18 cellular contexts compared by ENCODE assay signal in genomic region chr11:76276046-76276772, GRCh38.
A peak's percentile ranks its signal among the peaks of the same experiment; 100 is the strongest.
DNase-seq lines count a peak whose midpoint lies in the region; ATAC-seq, FAIRE-seq and TF ChIP-seq lines count a peak whose summit lies in the region.
"Had no signal": no experiment of that assay in that cellular context is flagged by ENCODE, and none has a peak within 500 bp of the region (broad histone marks: within the 10 kb centered on the region; RNA-seq: fewer than 3 reads in every experiment).

No MANE protein-coding gene starts in this region.

- no peak overlapping the region for H3K9ac ChIP-seq in HepG2 (ENCODE audit: insufficient read depth, low read depth, low read length)
- H3K9ac ChIP-seq: KMS-11 had no signal

- no peaks in the 10 kb centered on the region for H4K20me1 ChIP-seq in HepG2 (ENCODE audit: insufficient read depth, low read length)

- peaks cover 0 to 50% of the 10 kb centered on the region in 2 experiments; a peak in 4 of 5 replicates for H3K27me3 ChIP-seq in HepG2 (ENCODE audit: control insufficient read depth in 1 of 2, insufficient read depth in 2 of 2, low read length in 2 of 2)

- intact Hi-C loops in HepG2 (cut with micrococcal nuclease; ENCODE audit: unreplicated experiment) (no loop called here), sciatic nerve (cut with DNase I) (no loop called here)

- H3K27me3 Mint-ChIP-seq in activated CD4-positive, alpha-beta T cell treated with anti-CD3 and anti-CD28 coated beads, Interleukin-2, amount 10 ng/mL, durations not matched to agents 7 days and 5 days = no peaks in the 10 kb centered on the region
- H3K27me3 Mint-ChIP-seq: B cell had no signal

- BruUV-seq in HepG2 (replicated peaks; lab: Mats Ljungman, UMichigan) = no TSS peak

- TF ChIP-seq RAD21 in A549 (conservative IDR thresholded peaks at IDR 0.05 in 1 of 2, IDR thresholded peaks at IDR 0.05 in 1 of 2) = no peak
- TF ChIP-seq RAD21 in HepG2 (CRISPR knock-in tag; IDR thresholded peaks at IDR 0.05) = no peak

- no peak overlapping the region for H3K4me3 Mint-ChIP-seq in activated CD4-positive, alpha-beta T cell treated with anti-CD3 and anti-CD28 coated beads, Interleukin-2, amount 10 ng/mL, durations not matched to agents 7 days and 5 days
- H3K4me3 Mint-ChIP-seq: B cell; CD14-positive monocyte; CD8-positive, alpha-beta memory T cell had no signal

- H3K36me3 Mint-ChIP-seq in activated CD4-positive, alpha-beta T cell treated with anti-CD3 and anti-CD28 coated beads, Interleukin-2, amount 10 ng/mL, durations not matched to agents 7 days and 5 days (ENCODE audit: low read depth) = no peaks in the 10 kb centered on the region
- H3K36me3 Mint-ChIP-seq: CD14-positive monocyte; CD8-positive, alpha-beta memory T cell had no signal

- H3K79me2 ChIP-seq in HepG2 (ENCODE audit: insufficient read depth, low read length) = no peaks in the 10 kb centered on the region

- CTCF ChIA-PET in A549 (lab: Yijun Ruan, JAX) (interaction anchor here (1.1 kb wide), 1 partner anchor 9 kb away, joined by 3 read pairs; no protein-coding TSS in a partner anchor), HepG2 (lab: Yijun Ruan, JAX; ENCODE audit: low intra/inter-chr PET ratio, low total read pairs) (no interaction called here)
- CTCF ChIA-PET in activated CD4-positive, alpha-beta T cell treated with anti-CD3 and anti-CD28 coated beads, Interleukin-2, amount 10 ng/mL, durations not matched to agents 7 days and 5 days (lab: Charles Lee) = interaction anchor here (0.9 kb wide), 1 partner anchor 52 kb away, joined by 3 read pairs; no protein-coding TSS in a partner anchor

- no peaks in the 10 kb centered on the region for H3K4me1 Mint-ChIP-seq in activated CD4-positive, alpha-beta T cell treated with anti-CD3 and anti-CD28 coated beads, Interleukin-2, amount 10 ng/mL, durations not matched to agents 7 days and 5 days
- H3K4me1 Mint-ChIP-seq: CD14-positive monocyte; CD8-positive, alpha-beta memory T cell had no signal

- H3K4me1 ChIP-seq in A549 = no peaks in the 10 kb centered on the region
- peaks cover 16% of the 10 kb centered on the region for H3K4me1 ChIP-seq in HepG2 (ENCODE audit: insufficient read depth, low read length)
- H3K4me1 ChIP-seq: Caco-2 had no signal

- H3K4me3 ChIP-seq in A549 (no peak overlapping the region), NB4 (ENCODE audit: low read depth, low read length) (no peak overlapping the region), HepG2 (replicated peaks in 1 of 3; ENCODE audit: insufficient read depth in 1 of 3, low read depth in 2 of 3, low read length in 3 of 3) (no peak overlapping the region)

- no peaks in the 10 kb centered on the region for H3K9me3 Mint-ChIP-seq in activated CD4-positive, alpha-beta T cell treated with anti-CD3 and anti-CD28 coated beads, Interleukin-2, amount 10 ng/mL, durations not matched to agents 7 days and 5 days
- H3K9me3 Mint-ChIP-seq: CD8-positive, alpha-beta memory T cell had no signal

- H3K4me2 ChIP-seq in A549 = no peak overlapping the region
- H3K4me2 ChIP-seq in HepG2 (ENCODE audit: low read depth, low read length) = peak overlapping the region; percentile 47; the same call in 1 of the 2 replicates
- H3K4me2 ChIP-seq: KMS-11 had no signal

- TF ChIP-seq EP300 in A549 (IDR thresholded peaks at IDR 0.05) = no peak
- TF ChIP-seq EP300 in HepG2 (IDR thresholded peaks at IDR 0.05; ENCODE audit: low read depth in 2 of 2, low read length in 2 of 2) = no peak
- TF ChIP-seq EP300 in HepG2 (CRISPR knock-in tag; IDR thresholded peaks at IDR 0.05; ENCODE audit: borderline replicate concordance) = no peak

- in situ Hi-C loops in HepG2 (cut with HindIII; ENCODE audit: extremely low pct_ligation_motif_present, low pct_unique_long_range_greater_than_20kb) = no loop called here

- no peaks in the 10 kb centered on the region for H3K36me3 ChIP-seq in HepG2 (replicated peaks in 1 of 2; ENCODE audit: control insufficient read depth in 1 of 2, insufficient read depth in 2 of 2, low read length in 2 of 2)

- DNase-seq in A549 (ENCODE audit: low read depth in 1 of 2, low spot score in 1 of 2) (no peak), NB4 (ENCODE audit: low read depth) (peak; percentile 23), HepG2 (ENCODE audit: low spot score) (no peak), sciatic nerve (ENCODE audit: low spot score) (no peak)
- no peak for DNase-seq in activated CD4-positive, alpha-beta T cell treated with anti-CD3 and anti-CD28 coated beads, Interleukin-2, amount 10 ng/mL, durations not matched to agents 7 days and 5 days
- DNase-seq: 8988T, Caco-2, DND-41, GDM1 had no signal

- H3K27ac ChIP-seq in A549 = no peak overlapping the region
- H3K27ac ChIP-seq in HepG2 (ENCODE audit: extremely low read length, insufficient read depth, low read length) = no peak overlapping the region
- H3K27ac ChIP-seq: KMS-11 had no signal

- TF ChIP-seq CTCF in A549 (IDR thresholded peaks at IDR 0.05) (no peak), NB4 (IDR thresholded peaks at IDR 0.05; ENCODE audit: low read depth, low read length) (no peak), HepG2 (CRISPR knock-in tag; IDR thresholded peaks at IDR 0.05) (no peak)

- TF ChIP-seq POLR2A in A549 (IDR thresholded peaks at IDR 0.05; ENCODE audit: low read length) = no peak
- TF ChIP-seq POLR2A in NB4 (IDR thresholded peaks at IDR 0.05; ENCODE audit: extremely low read depth, insufficient read length) = no peak
- TF ChIP-seq POLR2A in HepG2 (IDR thresholded peaks at IDR 0.05; ENCODE audit: insufficient read depth in 1 of 2, low read depth in 2 of 2, low read length in 2 of 2) = no peak

- 62% methylated on average over 8 of the region's 9 CpGs for WGBS in A549 (ENCODE audit: missing lambda C conversion rate)
- WGBS in HepG2 (ENCODE audit: low lambda C conversion rate) = 14% methylated on average over 9 of the region's 9 CpGs

- no peak overlapping the region for H2AFZ ChIP-seq in HepG2 (ENCODE audit: low read length)

- POLR2A ChIA-PET in A549 (lab: Yijun Ruan, JAX) (no interaction called here), HepG2 (lab: Yijun Ruan, JAX) (no interaction called here)
- POLR2A ChIA-PET in activated CD4-positive, alpha-beta T cell treated with anti-CD3 and anti-CD28 coated beads, Interleukin-2, amount 10 ng/mL, durations not matched to agents 7 days and 5 days (lab: Charles Lee) = no interaction called here

- FAIRE-seq in A549 (lab: Jason Lieb, UNC) (no peak), HepG2 (lab: Jason Lieb, UNC) (no peak)
- FAIRE-seq: GM18507, H54 had no signal

- ATAC-seq in A549 = no peak
- ATAC-seq in HepG2 = no peak
- peak; percentile 53 for ATAC-seq in sciatic nerve
- ATAC-seq in HG03457 (IDR thresholded peaks at IDR 0.05; ENCODE audit: unreplicated experiment) = no peak
- ATAC-seq in HG03432 (IDR thresholded peaks at IDR 0.05; ENCODE audit: unreplicated experiment) = no peak
- ATAC-seq: HCT116 had no signal

- H3K9me3 ChIP-seq in A549 (peaks cover 6% of the 10 kb centered on the region; the same call in 2 of the 3 replicates), HepG2 (ENCODE audit: low read length) (peaks cover 16% of the 10 kb centered on the region)

- H3K27ac Mint-ChIP-seq in activated CD4-positive, alpha-beta T cell treated with anti-CD3 and anti-CD28 coated beads, Interleukin-2, amount 10 ng/mL, durations not matched to agents 7 days and 5 days = no peak overlapping the region
- H3K27ac Mint-ChIP-seq: B cell; CD8-positive, alpha-beta memory T cell had no signal

TF ChIP-seq in A549, 52 proteins besides CTCF, POLR2A, EP300 and RAD21 (continues in another document):
- TF ChIP-seq MAFK (IDR thresholded peaks at IDR 0.05; ENCODE audit: partially characterized antibody) = peak; percentile 28

TF ChIP-seq in HepG2, 621 proteins besides CTCF, POLR2A, EP300 and RAD21:
- TF ChIP-seq HNF4A (CRISPR knock-in tag; IDR thresholded peaks at IDR 0.05) (0 out of 2 replicates have a peak, but pooled peaks have one; percentile 17), KDM5B (CRISPR knock-in tag; IDR thresholded peaks at IDR 0.05; ENCODE audit: borderline replicate concordance) (no peak), ZZZ3 (CRISPR knock-in tag; IDR thresholded peaks at IDR 0.05; ENCODE audit: borderline replicate concordance) (no peak), RFX1 (IDR thresholded peaks at IDR 0.05) (no peak), PAX8 (CRISPR knock-in tag; IDR thresholded peaks at IDR 0.05; ENCODE audit: borderline replicate concordance) (no peak), ZNF7 (CRISPR knock-in tag; IDR thresholded peaks at IDR 0.05) (no peak), PHF20 (CRISPR knock-in tag; IDR thresholded peaks at IDR 0.05) (no peak), MAFK (conservative IDR thresholded peaks at IDR 0.05 in 1 of 2, IDR thresholded peaks at IDR 0.05 in 1 of 2; ENCODE audit: low read length in 2 of 2) (0 out of 4 replicates have a peak, but pooled peaks of 1 of the 2 experiments have one; percentile 10)
